In the genomic region with DNA sequence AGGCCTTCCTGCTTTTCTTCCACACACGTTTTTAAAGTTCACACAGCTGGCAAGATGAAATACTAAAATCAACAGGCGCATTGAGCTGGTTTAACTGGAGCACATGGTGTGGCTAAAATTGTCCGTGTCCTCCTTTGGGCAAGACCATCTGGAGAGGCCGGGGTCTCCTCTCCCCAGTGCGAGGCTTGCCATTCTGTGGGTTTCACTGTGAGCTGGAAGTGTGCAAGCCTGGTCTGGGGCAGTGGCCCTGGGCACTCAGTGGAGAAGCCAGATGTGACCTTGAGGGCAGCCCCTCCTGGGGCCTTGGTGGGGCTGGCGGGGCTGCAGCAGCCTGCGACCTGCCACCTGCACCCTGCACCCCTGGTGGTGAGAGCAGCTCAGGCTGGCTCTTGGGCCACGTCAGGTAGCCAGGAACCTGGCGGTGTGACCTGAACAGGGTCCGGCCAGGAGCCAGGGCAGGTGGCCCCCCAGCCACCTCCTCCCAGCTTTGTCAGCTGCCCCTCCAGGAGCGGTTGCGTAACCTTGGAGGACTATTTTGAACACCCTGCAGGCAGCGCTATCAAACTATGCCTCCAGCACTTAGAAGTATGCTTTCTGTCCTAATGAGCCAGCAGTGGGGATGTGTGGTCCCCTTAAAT, we compare ENCODE assay signal across 1 cellular context.
A peak's percentile ranks its signal among the peaks of the same experiment; 100 is the strongest.
TF ChIP-seq lines count a peak whose summit lies in the region.

No MANE protein-coding gene starts in this region.

TF ChIP-seq in K562, 482 proteins besides CTCF, POLR2A, EP300 and RAD21:
- TF ChIP-seq CEBPG (CRISPR knock-in tag; IDR thresholded peaks at IDR 0.05) (peak; percentile 48), CEBPG (tag; conservative IDR thresholded peaks at IDR 0.05 in 1 of 2, IDR thresholded peaks at IDR 0.05 in 1 of 2) (peak; percentile 44 to 45; a peak in 3 of 4 replicates), CEBPB (tag; IDR thresholded peaks at IDR 0.05) (peak; percentile 91), ZNF146 (CRISPR knock-in tag; IDR thresholded peaks at IDR 0.05; ENCODE audit: unreplicated experiment) (no peak)
TF ChIP-seq in K562: peak in this region for 2.
